Comparison of ENCODE assay signal across 26 cellular contexts in the genomic region with DNA sequence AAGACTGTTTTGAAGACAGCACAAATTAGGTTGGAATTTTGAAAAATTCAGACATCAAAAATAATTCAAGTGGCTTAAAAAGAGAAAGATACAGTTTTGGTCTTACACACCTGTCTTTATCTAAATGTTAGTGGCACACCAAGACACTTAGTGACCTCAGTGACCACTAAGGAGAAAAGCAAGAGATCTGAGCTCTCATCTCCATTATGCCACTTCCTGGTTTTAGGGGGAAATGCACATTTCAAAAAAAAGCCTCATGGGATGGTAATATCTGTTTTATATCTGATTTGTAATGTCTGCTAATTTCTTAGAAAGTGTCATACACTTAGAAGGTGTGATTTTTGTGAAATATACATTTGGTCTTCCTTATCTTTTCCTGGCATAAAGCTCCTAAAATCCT. TPM values are rescaled to one million over a fixed set of nuclear protein-coding genes. Genes with fewer than 3 reads are reported as not detected.
"Had no signal": no experiment of that assay in that cellular context is flagged by ENCODE, and none has a peak within 500 bp of the region (broad histone marks: within the 10 kb centered on the region; RNA-seq: fewer than 3 reads in every experiment).

No MANE protein-coding gene starts in this region.

- H3K9me3 ChIP-seq: body of pancreas, heart left ventricle, neutrophil, ovary, prostate gland, spleen, upper lobe of right lung had no signal

- DNase-seq: activated CD4-positive, alpha-beta T cell treated with anti-CD3 and anti-CD28 coated beads, Interleukin-2, amount 10 ng/mL, durations not matched to agents 7 days and 5 days; activated CD4-positive, CD25-positive, alpha-beta regulatory T cell treated with anti-CD3 and anti-CD28 coated beads, Interleukin-2, amount 50 U/mL, for 72 hours; activated CD8-positive, alpha-beta memory T cell treated with anti-CD3 and anti-CD28 coated beads, Interleukin-2, amount 10 ng/mL, durations not matched to agents 7 days and 5 days; activated CD8-positive, alpha-beta T cell treated with anti-CD3 and anti-CD28 coated beads for 36 hours; activated gamma-delta T cell; activated naive CD4-positive, alpha-beta T cell treated with anti-CD3 and anti-CD28 coated beads, Interleukin-2, amount 50 U/mL, for 16 hours; activated naive CD8-positive, alpha-beta T cell treated with anti-CD3 and anti-CD28 coated beads, Interleukin-2, amount 50 U/mL, for 24 hours; activated T-cell treated with anti-CD3 and anti-CD28 coated beads for 4 hours; anterior cingulate cortex; body of pancreas; heart left ventricle; left colon; ovary; spleen; stimulated activated CD4-positive, alpha-beta T cell treated with anti-CD3 and anti-CD28 coated beads, Interleukin-4, amount 100 ng/mL, for 4 hours; stimulated activated naive CD8-positive, alpha-beta T cell treated with anti-CD3 and anti-CD28 coated beads, Interleukin-15, Interleukin-2, amounts not matched to agents 100 U/mL and 50 U/mL, for 24 hours; T1000; upper lobe of right lung had no signal

- H3K27me3 ChIP-seq: body of pancreas, cardiac muscle cell, heart left ventricle, neutrophil, ovary, spleen, upper lobe of right lung had no signal

- FAIRE-seq: keratinocyte had no signal

- H3K4me1 ChIP-seq: body of pancreas, prostate gland, upper lobe of right lung had no signal

- H3K36me3 ChIP-seq: cardiac muscle cell, heart left ventricle, neutrophil, ovary, prostate gland, spleen, upper lobe of right lung had no signal

- ATAC-seq: activated CD8-positive, alpha-beta memory T cell treated with anti-CD3 and anti-CD28 coated beads, Interleukin-2, amount 10 ng/mL, durations not matched to agents 7 days and 5 days; activated CD8-positive, alpha-beta T cell treated with anti-CD3 and anti-CD28 coated beads for 36 hours; activated naive CD8-positive, alpha-beta T cell treated with anti-CD3 and anti-CD28 coated beads, Interleukin-2, amount 50 U/mL, for 24 hours; body of pancreas; heart left ventricle; left colon; natural killer cell treated with Interleukin-12 subunit alpha and Interleukin-12 subunit beta and Interleukin-15 and Interleukin-18, amount 100 ng/mL, for 72 hours; stimulated activated naive CD8-positive, alpha-beta T cell treated with anti-CD3 and anti-CD28 coated beads, Interleukin-15, Interleukin-2, amounts not matched to agents 100 U/mL and 50 U/mL, for 24 hours; upper lobe of right lung had no signal

- H3K27ac ChIP-seq: body of pancreas, cardiac muscle cell, epithelial cell of prostate, heart left ventricle, neutrophil, ovary, prostate gland, spleen, upper lobe of right lung, VCaP had no signal

- H3K4me3 ChIP-seq: body of pancreas, cardiac muscle cell, heart left ventricle, ovary, prostate gland, spleen, upper lobe of right lung had no signal

RNA-seq across cellular contexts. Expression of a gene that starts 16.4 kb away (rescaled TPM):
- total RNA-seq: activated CD8-positive, alpha-beta T cell treated with anti-CD3 and anti-CD28 coated beads for 36 hours; subcutaneous adipose tissue had no signal
- polyA plus RNA-seq: cardiac muscle cell had no signal
